In genomic region chr2:233385489-233386044, GRCh38 we compare ENCODE assay signal across 10 cellular contexts.
DNase-seq lines count a peak whose midpoint lies in the region; ATAC-seq and TF ChIP-seq lines count a peak whose summit lies in the region.
"Had no signal": no experiment of that assay in that cellular context is flagged by ENCODE, and none has a peak within 500 bp of the region (broad histone marks: within the 10 kb centered on the region; RNA-seq: fewer than 3 reads in every experiment).

No MANE protein-coding gene starts in this region.

- ATAC-seq in GM19455 (IDR thresholded peaks at IDR 0.05; ENCODE audit: unreplicated experiment) (peak; percentile 74), HG03521 (IDR thresholded peaks at IDR 0.05; ENCODE audit: unreplicated experiment) (peak; percentile 59)
- ATAC-seq in activated naive CD8-positive, alpha-beta T cell treated with anti-CD3 and anti-CD28 coated beads, Interleukin-2, amount 50 U/mL, for 24 hours, result peak; percentile 71
- peak; percentile 47 for ATAC-seq in stimulated activated naive CD8-positive, alpha-beta T cell treated with anti-CD3 and anti-CD28 coated beads, Interleukin-15, Interleukin-2, amounts not matched to agents 100 U/mL and 50 U/mL, for 24 hours

- peak overlapping the region; percentile 91 for H3K27ac Mint-ChIP-seq in activated naive CD8-positive, alpha-beta T cell treated with anti-CD3 and anti-CD28 coated beads, Interleukin-2, amount 50 U/mL, for 24 hours

- peaks cover 18% of the 10 kb centered on the region for H4K20me1 ChIP-seq in DOHH2 (ENCODE audit: control insufficient read depth, insufficient read depth, low read depth, low read length)

- DNase-seq in activated naive CD8-positive, alpha-beta T cell treated with anti-CD3 and anti-CD28 coated beads, Interleukin-2, amount 50 U/mL, for 24 hours, result peak; percentile 58
- peak; percentile 62 for DNase-seq in stimulated activated naive CD8-positive, alpha-beta T cell treated with anti-CD3 and anti-CD28 coated beads, Interleukin-15, Interleukin-2, amounts not matched to agents 100 U/mL and 50 U/mL, for 24 hours
- DNase-seq in DMS 273 treated with DMSO at 0.1 percent for 48 hours (lab: John Stamatoyannopoulos, UW) (no peak), NCI-H1092 treated with DMSO at 0.1 percent for 48 hours (lab: John Stamatoyannopoulos, UW) (no peak), erythroblast (lab: John Stamatoyannopoulos, UW) (no peak)

- peak overlapping the region; percentile 67 for H3K4me3 ChIP-seq in DOHH2 (ENCODE audit: low read length)
- H3K4me3 ChIP-seq: ascending aorta, skin epidermis had no signal

- no peaks in the 10 kb centered on the region for H3K9me3 Mint-ChIP-seq in activated naive CD8-positive, alpha-beta T cell treated with anti-CD3 and anti-CD28 coated beads, Interleukin-2, amount 50 U/mL, for 24 hours

- H3K36me3 Mint-ChIP-seq in activated naive CD8-positive, alpha-beta T cell treated with anti-CD3 and anti-CD28 coated beads, Interleukin-2, amount 50 U/mL, for 24 hours (ENCODE audit: low read depth), result peaks cover 43% of the 10 kb centered on the region

- H3K4me3 Mint-ChIP-seq in activated naive CD8-positive, alpha-beta T cell treated with anti-CD3 and anti-CD28 coated beads, Interleukin-2, amount 50 U/mL, for 24 hours, result peak overlapping the region; percentile 69

- H3F3A ChIP-seq in DOHH2 (ENCODE audit: control insufficient read depth, insufficient read depth), result peaks cover 14% of the 10 kb centered on the region

- H3K79me2 ChIP-seq in DOHH2 (ENCODE audit: control insufficient read depth, low read length), result peaks cover 73% of the 10 kb centered on the region

- peak overlapping the region; percentile 90 for H3K27ac ChIP-seq in DOHH2 (ENCODE audit: low read depth, low read length)

- peaks cover 89% of the 10 kb centered on the region for H3K4me1 Mint-ChIP-seq in activated naive CD8-positive, alpha-beta T cell treated with anti-CD3 and anti-CD28 coated beads, Interleukin-2, amount 50 U/mL, for 24 hours

- H3K36me3 ChIP-seq in DOHH2 (ENCODE audit: control insufficient read depth, low read length), result peaks cover 32% of the 10 kb centered on the region
- H3K36me3 ChIP-seq: ascending aorta had no signal

- H3K4me2 ChIP-seq in DOHH2 (ENCODE audit: low read length), result peak overlapping the region; percentile 88

- no peaks in the 10 kb centered on the region for H3K9me2 ChIP-seq in DOHH2 (replicated peaks; ENCODE audit: control insufficient read depth, low read length)

- peaks cover 77% of the 10 kb centered on the region for H3K4me1 ChIP-seq in DOHH2 (ENCODE audit: control insufficient read depth, low read length)

- TF ChIP-seq POLR2A in erythroblast (IDR thresholded peaks at IDR 0.05; ENCODE audit: low read length), result no peak

- TF ChIP-seq CTCF in DOHH2 (IDR thresholded peaks at IDR 0.05; ENCODE audit: low read depth, low read length, poor library complexity, severe bottlenecking), result no peak

- H3K27me3 Mint-ChIP-seq in activated naive CD8-positive, alpha-beta T cell treated with anti-CD3 and anti-CD28 coated beads, Interleukin-2, amount 50 U/mL, for 24 hours, result no peaks in the 10 kb centered on the region

- no peaks in the 10 kb centered on the region for H3K27me3 ChIP-seq in DOHH2 (ENCODE audit: control insufficient read depth, low read length)
- H3K27me3 ChIP-seq: ascending aorta had no signal

- H3K9me3 ChIP-seq in DOHH2 (ENCODE audit: control insufficient read depth, insufficient read depth, low read length), result no peaks in the 10 kb centered on the region
- H3K9me3 ChIP-seq: ascending aorta had no signal

Comparison
In these comparisons a context has a peak if more than half of its experiments do, and no peak if none do; other contexts are left out.
1. DNase-seq: peak in activated naive CD8-positive, alpha-beta T cell treated with anti-CD3 and anti-CD28 coated beads, Interleukin-2, amount 50 U/mL, for 24 hours (single experiment) and stimulated activated naive CD8-positive, alpha-beta T cell treated with anti-CD3 and anti-CD28 coated beads, Interleukin-15, Interleukin-2, amounts not matched to agents 100 U/mL and 50 U/mL, for 24 hours (single experiment); none in DMS 273 treated with DMSO at 0.1 percent for 48 hours (single experiment), NCI-H1092 treated with DMSO at 0.1 percent for 48 hours (single experiment) and erythroblast (0 of 2).
2. Peak in every context shown above with its lines, with median percentiles within 50 percentile points of each other: ATAC-seq.